ENCODE assay signal across 32 cellular contexts in genomic region chr5:98783051-98783649, GRCh38. TPM values are rescaled to one million over a fixed set of nuclear protein-coding genes. Genes with fewer than 3 reads are reported as not detected.
DNase-seq lines count a peak whose midpoint lies in the region; ATAC-seq, FAIRE-seq and TF ChIP-seq lines count a peak whose summit lies in the region.
"Had no signal": no experiment of that assay in that cellular context is flagged by ENCODE, and none has a peak within 500 bp of the region (broad histone marks: within the 10 kb centered on the region; RNA-seq: fewer than 3 reads in every experiment).

No MANE protein-coding gene starts in this region.

- CTCF ChIA-PET in SK-N-SH (lab: Yijun Ruan, JAX): interaction anchor here (0.7 to 24.4 kb wide), 4 partner anchors 10 to 1552 kb away, joined by 3 to 409 read pairs (median 8); partner anchors contain the start of gene RGMB

- H3K4me2 ChIP-seq in SK-N-SH: peak overlapping the region; percentile 61; the same call in 1 of the 2 replicates

- H3F3A ChIP-seq in SK-N-SH (replicated peaks; ENCODE audit: insufficient read depth): peaks cover 22% of the 10 kb centered on the region

- no peaks in the 10 kb centered on the region for H3K9me3 ChIP-seq in SK-N-SH
- H3K9me3 ChIP-seq: colonic mucosa, SJSA1, thoracic aorta had no signal

- peaks cover 18 to 68% of the 10 kb centered on the region in 2 experiments; a peak in 3 of 4 replicates for H3K4me1 ChIP-seq in SK-N-SH (ENCODE audit: control insufficient read depth in 1 of 2, insufficient read depth in 2 of 2, low read depth in 1 of 2, low read length in 1 of 2)
- peaks cover 32% of the 10 kb centered on the region for H3K4me1 ChIP-seq in foreskin keratinocyte
- H3K4me1 ChIP-seq: colonic mucosa had no signal

- TF ChIP-seq CTCF in SK-N-SH (IDR thresholded peaks at IDR 0.05): no peak
- TF ChIP-seq CTCF in foreskin keratinocyte (conservative IDR thresholded peaks at IDR 0.05): no peak

- TF ChIP-seq EP300 in SK-N-SH (IDR thresholded peaks at IDR 0.05; ENCODE audit: borderline replicate concordance in 1 of 2, low read depth in 1 of 2, low read length in 1 of 2): no peak

- H3K4me3 ChIP-seq in SK-N-SH (ENCODE audit: low read depth in 2 of 2, low read length in 1 of 2): no peak overlapping the region; a peak in 1 of 4 replicates
- H3K4me3 ChIP-seq: cardiac muscle cell, colonic mucosa, lung, SJSA1, thoracic aorta had no signal

- no peaks in the 10 kb centered on the region for H3K9me3 Mint-ChIP-seq in stimulated activated naive B cell treated with anti-CD40 and anti-IgM and Interleukin-4, amounts not matched to agents 10 μg/mL and 1 μg/mL and 100 μg/mL, for 72 hours
- H3K9me3 Mint-ChIP-seq: activated naive CD8-positive, alpha-beta T cell treated with anti-CD3 and anti-CD28 coated beads for 36 hours; activated T-cell treated with anti-CD3 and anti-CD28 coated beads, Interleukin-2, amount 50 U/mL, for 4 hours; IgD-negative memory B cell; naive thymus-derived CD8-positive, alpha-beta T cell; T-helper 1 cell treated with Interleukin-12 subunit alpha and Interleukin-12 subunit beta and Interleukin-4 antibody, amounts not matched to agents 30 μg/mL and 1 μg/mL, for 36 hours had no signal

- TF ChIP-seq RAD21 in SK-N-SH (IDR thresholded peaks at IDR 0.05; ENCODE audit: low read length): no peak

- H3K9ac ChIP-seq in SK-N-SH: no peak overlapping the region

- no peak overlapping the region for H3K27ac ChIP-seq in SK-N-SH (ENCODE audit: low read depth in 2 of 2, low read length in 1 of 2)
- H3K27ac ChIP-seq in foreskin keratinocyte: no peak overlapping the region
- H3K27ac ChIP-seq: cardiac muscle cell, epithelial cell of prostate, SJSA1, thoracic aorta had no signal

- no peak overlapping the region for H2AFZ ChIP-seq in SK-N-SH (ENCODE audit: low read depth)

- H3K4me1 Mint-ChIP-seq in stimulated activated naive B cell treated with anti-CD40 and anti-IgM and Interleukin-4, amounts not matched to agents 10 μg/mL and 1 μg/mL and 100 μg/mL, for 72 hours: peaks cover 23 to 62% of the 10 kb centered on the region in 2 donors
- H3K4me1 Mint-ChIP-seq: activated CD8-positive, alpha-beta memory T cell treated with anti-CD3 and anti-CD28 coated beads, Interleukin-2, amount 10 ng/mL, durations not matched to agents 7 days and 5 days had no signal

- no peak for TF ChIP-seq POLR2A in GM12892 (IDR thresholded peaks at IDR 0.05; ENCODE audit: low read depth, low read length)

- no peaks in the 10 kb centered on the region for H3K27me3 ChIP-seq in SK-N-SH (ENCODE audit: insufficient read depth)
- H3K27me3 ChIP-seq in foreskin keratinocyte: no peaks in the 10 kb centered on the region
- H3K27me3 ChIP-seq: cardiac muscle cell, colonic mucosa, SJSA1 had no signal

- POLR2A ChIA-PET in SK-N-SH (lab: Yijun Ruan, JAX): no interaction called here

- no peaks in the 10 kb centered on the region for H3K27me3 Mint-ChIP-seq in stimulated activated naive B cell treated with anti-CD40 and anti-IgM and Interleukin-4, amounts not matched to agents 10 μg/mL and 1 μg/mL and 100 μg/mL, for 72 hours
- H3K27me3 Mint-ChIP-seq: activated CD8-positive, alpha-beta memory T cell treated with anti-CD3 and anti-CD28 coated beads, Interleukin-2, amount 10 ng/mL, durations not matched to agents 7 days and 5 days; activated naive CD8-positive, alpha-beta T cell treated with anti-CD3 and anti-CD28 coated beads for 36 hours; IgD-negative memory B cell had no signal

- no peak for ATAC-seq in stimulated activated naive B cell treated with anti-CD40 and anti-IgM and Interleukin-4, amounts not matched to agents 10 μg/mL and 1 μg/mL and 100 μg/mL, for 72 hours (replicated peaks)
- ATAC-seq in HG03196 (IDR thresholded peaks at IDR 0.05; ENCODE audit: unreplicated experiment) (no peak), GM21786 (IDR thresholded peaks at IDR 0.05; ENCODE audit: unreplicated experiment) (no peak), foreskin keratinocyte (no peak)
- ATAC-seq: activated CD8-positive, alpha-beta memory T cell treated with anti-CD3 and anti-CD28 coated beads, Interleukin-2, amount 10 ng/mL, durations not matched to agents 7 days and 5 days; activated T-cell treated with anti-CD3 and anti-CD28 coated beads, Interleukin-2, amount 50 U/mL, for 4 hours; naive thymus-derived CD8-positive, alpha-beta T cell had no signal

- 75% methylated on average over 2 of the region's 3 CpGs for WGBS in SK-N-SH (ENCODE audit: low lambda C conversion rate)

- DNase-seq in GM12892 (ENCODE audit: insufficient read length) (no peak), SK-N-SH (no peak), foreskin melanocyte (peak; percentile 59), foreskin keratinocyte (no peak)
- DNase-seq in stimulated activated naive B cell treated with anti-CD40 and anti-IgM and Interleukin-4, amounts not matched to agents 10 μg/mL and 1 μg/mL and 100 μg/mL, for 72 hours: no peak
- DNase-seq: ACHN; activated CD4-positive, alpha-beta T cell treated with anti-CD3 and anti-CD28 coated beads, Interleukin-2, amount 50 U/mL, for 4 hours; activated CD8-positive, alpha-beta memory T cell treated with anti-CD3 and anti-CD28 coated beads, Interleukin-2, amount 10 ng/mL, durations not matched to agents 7 days and 5 days; activated gamma-delta T cell; activated naive CD8-positive, alpha-beta T cell treated with anti-CD3 and anti-CD28 coated beads for 36 hours; activated T-cell treated with anti-CD3 and anti-CD28 coated beads, Interleukin-2, amount 50 U/mL, for 4 hours; anterior cingulate cortex; colonic mucosa; DMS153; effector memory CD4-positive, alpha-beta T cell; naive thymus-derived CD8-positive, alpha-beta T cell; NCI-H446; NCI-H82; nucleus accumbens; stimulated activated CD4-positive, alpha-beta T cell treated with anti-CD3 and anti-CD28 coated beads, Interleukin-15, amount 100 ng/mL, for 24 hours; stimulated activated CD4-positive, alpha-beta T cell treated with anti-CD3 and anti-CD28 coated beads, Interleukin-4, amount 100 ng/mL, for 4 hours had no signal

- peak; percentile 14 for FAIRE-seq in GM12892 (lab: Jason Lieb, UNC)
- FAIRE-seq: TTC549, urothelium cell line had no signal

- no peak overlapping the region for H3K4me3 Mint-ChIP-seq in stimulated activated naive B cell treated with anti-CD40 and anti-IgM and Interleukin-4, amounts not matched to agents 10 μg/mL and 1 μg/mL and 100 μg/mL, for 72 hours
- H3K4me3 Mint-ChIP-seq: activated CD8-positive, alpha-beta memory T cell treated with anti-CD3 and anti-CD28 coated beads, Interleukin-2, amount 10 ng/mL, durations not matched to agents 7 days and 5 days; activated naive CD8-positive, alpha-beta T cell treated with anti-CD3 and anti-CD28 coated beads for 36 hours; activated T-cell treated with anti-CD3 and anti-CD28 coated beads, Interleukin-2, amount 50 U/mL, for 4 hours; naive thymus-derived CD8-positive, alpha-beta T cell; T-helper 1 cell treated with Interleukin-12 subunit alpha and Interleukin-12 subunit beta and Interleukin-4 antibody, amounts not matched to agents 30 μg/mL and 1 μg/mL, for 36 hours had no signal

- peaks cover 18 to 57% of the 10 kb centered on the region in 2 donors for H3K36me3 Mint-ChIP-seq in stimulated activated naive B cell treated with anti-CD40 and anti-IgM and Interleukin-4, amounts not matched to agents 10 μg/mL and 1 μg/mL and 100 μg/mL, for 72 hours
- H3K36me3 Mint-ChIP-seq: activated CD8-positive, alpha-beta memory T cell treated with anti-CD3 and anti-CD28 coated beads, Interleukin-2, amount 10 ng/mL, durations not matched to agents 7 days and 5 days had no signal

- peak overlapping the region; percentile 83 for H3K27ac Mint-ChIP-seq in stimulated activated naive B cell treated with anti-CD40 and anti-IgM and Interleukin-4, amounts not matched to agents 10 μg/mL and 1 μg/mL and 100 μg/mL, for 72 hours
- H3K27ac Mint-ChIP-seq: activated CD8-positive, alpha-beta memory T cell treated with anti-CD3 and anti-CD28 coated beads, Interleukin-2, amount 10 ng/mL, durations not matched to agents 7 days and 5 days; activated naive CD8-positive, alpha-beta T cell treated with anti-CD3 and anti-CD28 coated beads for 36 hours; IgD-negative memory B cell; naive thymus-derived CD8-positive, alpha-beta T cell; T-helper 1 cell treated with Interleukin-12 subunit alpha and Interleukin-12 subunit beta and Interleukin-4 antibody, amounts not matched to agents 30 μg/mL and 1 μg/mL, for 36 hours had no signal

- peaks cover 100% of the 10 kb centered on the region for H3K79me2 ChIP-seq in SK-N-SH (ENCODE audit: insufficient read depth)

- H3K9me2 ChIP-seq in SK-N-SH: no peaks in the 10 kb centered on the region

- H4K20me1 ChIP-seq in SK-N-SH (ENCODE audit: insufficient read depth): peaks cover 100% of the 10 kb centered on the region

- H3K36me3 ChIP-seq in SK-N-SH (replicated peaks in 1 of 2; ENCODE audit: control insufficient read depth in 1 of 2, insufficient read depth in 2 of 2, low read length in 1 of 2): peaks cover 70 to 86% of the 10 kb centered on the region in 2 experiments
- H3K36me3 ChIP-seq: colonic mucosa had no signal

TF ChIP-seq in SK-N-SH, 30 proteins besides CTCF, POLR2A, EP300 and RAD21 (continues in another document):
- TF ChIP-seq FOXJ3 (CRISPR knock-in tag; IDR thresholded peaks at IDR 0.05): no peak
- TF ChIP-seq NRF1 (IDR thresholded peaks at IDR 0.05; ENCODE audit: low read depth, low read length): no peak
- no peak for TF ChIP-seq FOSL2 (IDR thresholded peaks at IDR 0.05; ENCODE audit: borderline replicate concordance, low read depth)
- TF ChIP-seq MAX (IDR thresholded peaks at IDR 0.05; ENCODE audit: low read depth): no peak
- TF ChIP-seq, protein P1, sequence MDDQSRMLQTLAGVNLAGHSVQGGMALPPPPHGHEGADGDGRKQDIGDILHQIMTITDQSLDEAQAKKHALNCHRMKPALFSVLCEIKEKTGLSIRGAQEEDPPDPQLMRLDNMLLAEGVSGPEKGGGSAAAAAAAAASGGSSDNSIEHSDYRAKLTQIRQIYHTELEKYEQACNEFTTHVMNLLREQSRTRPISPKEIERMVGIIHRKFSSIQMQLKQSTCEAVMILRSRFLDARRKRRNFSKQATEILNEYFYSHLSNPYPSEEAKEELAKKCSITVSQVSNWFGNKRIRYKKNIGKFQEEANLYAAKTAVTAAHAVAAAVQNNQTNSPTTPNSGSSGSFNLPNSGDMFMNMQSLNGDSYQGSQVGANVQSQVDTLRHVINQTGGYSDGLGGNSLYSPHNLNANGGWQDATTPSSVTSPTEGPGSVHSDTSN (IDR thresholded peaks at IDR 0.05): no peak
- no peak for TF ChIP-seq RFX5 (IDR thresholded peaks at IDR 0.05; ENCODE audit: low read length)

RNA-seq across cellular contexts. Expression of gene RGMB, which starts 9.7 kb away (rescaled TPM):
- polyA plus RNA-seq in GM12892 (2012; ENCODE audit: missing spikeins): 3.9 TPM
- polyA plus RNA-seq in SK-N-SH (2012; rRNA removed) (72.6 and 86.7 TPM in 2 replicates), foreskin keratinocyte (10.8 and 18.4 TPM in 2 replicates)
- polyA plus RNA-seq in SK-N-SH (2012; cell fraction: cytosol; rRNA removed): 71.7 and 77.5 TPM in 2 replicates
- polyA plus RNA-seq in SK-N-SH (2012; cell fraction: nucleus; rRNA removed): 242 and 373 TPM in 2 replicates
- 34.2 and 48.3 TPM in 2 replicates for total RNA-seq in foreskin keratinocyte
